ENCODE assay signal across 1 cellular context in the genomic region with DNA sequence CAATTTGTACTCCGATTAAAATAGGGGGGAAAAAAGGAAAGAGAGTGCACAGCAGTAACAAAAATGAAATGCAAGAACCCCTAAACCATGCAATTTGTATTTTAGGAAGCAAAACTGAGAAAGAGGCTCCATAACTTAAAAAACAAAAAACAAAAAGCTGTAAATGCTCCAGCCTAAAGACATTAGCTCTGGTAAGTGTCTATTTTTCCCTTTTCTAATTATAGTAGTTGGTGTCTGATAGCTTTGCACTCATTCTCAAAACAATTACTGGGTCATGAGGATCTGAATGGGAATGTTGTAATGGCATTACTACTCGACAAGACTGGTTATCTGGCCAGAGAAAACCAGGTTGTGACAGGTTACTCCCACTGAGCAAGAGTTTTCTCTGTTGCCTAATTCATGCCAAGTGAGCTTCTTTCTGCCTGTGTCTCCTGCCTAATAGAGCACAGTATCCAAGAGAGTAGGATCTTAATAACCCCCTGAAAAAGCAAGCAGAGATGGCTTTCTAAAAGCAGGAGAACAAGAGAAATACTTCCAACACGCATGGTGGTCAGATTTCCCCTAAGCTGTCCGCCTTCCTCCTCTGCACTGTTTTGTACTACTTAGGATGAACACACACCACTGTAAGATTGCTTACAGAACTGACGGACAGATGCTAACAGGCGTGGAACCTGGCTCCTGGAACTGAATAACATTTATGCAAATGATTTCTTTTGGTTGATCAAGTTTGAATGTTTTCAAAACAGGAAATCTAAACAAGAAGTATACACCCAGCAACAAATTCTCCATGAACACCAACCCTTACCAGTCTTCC.
TF ChIP-seq lines count a peak whose summit lies in the region.

No MANE protein-coding gene starts in this region.

TF ChIP-seq in WTC11, 78 proteins besides CTCF, POLR2A, EP300 and RAD21 (continued from another document):
- TF ChIP-seq, protein P1, sequence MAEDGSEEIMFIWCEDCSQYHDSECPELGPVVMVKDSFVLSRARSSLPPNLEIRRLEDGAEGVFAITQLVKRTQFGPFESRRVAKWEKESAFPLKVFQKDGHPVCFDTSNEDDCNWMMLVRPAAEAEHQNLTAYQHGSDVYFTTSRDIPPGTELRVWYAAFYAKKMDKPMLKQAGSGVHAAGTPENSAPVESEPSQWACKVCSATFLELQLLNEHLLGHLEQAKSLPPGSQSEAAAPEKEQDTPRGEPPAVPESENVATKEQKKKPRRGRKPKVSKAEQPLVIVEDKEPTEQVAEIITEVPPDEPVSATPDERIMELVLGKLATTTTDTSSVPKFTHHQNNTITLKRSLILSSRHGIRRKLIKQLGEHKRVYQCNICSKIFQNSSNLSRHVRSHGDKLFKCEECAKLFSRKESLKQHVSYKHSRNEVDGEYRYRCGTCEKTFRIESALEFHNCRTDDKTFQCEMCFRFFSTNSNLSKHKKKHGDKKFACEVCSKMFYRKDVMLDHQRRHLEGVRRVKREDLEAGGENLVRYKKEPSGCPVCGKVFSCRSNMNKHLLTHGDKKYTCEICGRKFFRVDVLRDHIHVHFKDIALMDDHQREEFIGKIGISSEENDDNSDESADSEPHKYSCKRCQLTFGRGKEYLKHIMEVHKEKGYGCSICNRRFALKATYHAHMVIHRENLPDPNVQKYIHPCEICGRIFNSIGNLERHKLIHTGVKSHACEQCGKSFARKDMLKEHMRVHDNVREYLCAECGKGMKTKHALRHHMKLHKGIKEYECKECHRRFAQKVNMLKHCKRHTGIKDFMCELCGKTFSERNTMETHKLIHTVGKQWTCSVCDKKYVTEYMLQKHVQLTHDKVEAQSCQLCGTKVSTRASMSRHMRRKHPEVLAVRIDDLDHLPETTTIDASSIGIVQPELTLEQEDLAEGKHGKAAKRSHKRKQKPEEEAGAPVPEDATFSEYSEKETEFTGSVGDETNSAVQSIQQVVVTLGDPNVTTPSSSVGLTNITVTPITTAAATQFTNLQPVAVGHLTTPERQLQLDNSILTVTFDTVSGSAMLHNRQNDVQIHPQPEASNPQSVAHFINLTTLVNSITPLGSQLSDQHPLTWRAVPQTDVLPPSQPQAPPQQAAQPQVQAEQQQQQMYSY (CRISPR knock-in tag; IDR thresholded peaks at IDR 0.05): no peak
- TF ChIP-seq RORB (CRISPR knock-in tag; IDR thresholded peaks at IDR 0.05): no peak
TF ChIP-seq in WTC11: peak in this region for 0.
